8 cellular contexts compared by ENCODE assay signal in the genomic region with DNA sequence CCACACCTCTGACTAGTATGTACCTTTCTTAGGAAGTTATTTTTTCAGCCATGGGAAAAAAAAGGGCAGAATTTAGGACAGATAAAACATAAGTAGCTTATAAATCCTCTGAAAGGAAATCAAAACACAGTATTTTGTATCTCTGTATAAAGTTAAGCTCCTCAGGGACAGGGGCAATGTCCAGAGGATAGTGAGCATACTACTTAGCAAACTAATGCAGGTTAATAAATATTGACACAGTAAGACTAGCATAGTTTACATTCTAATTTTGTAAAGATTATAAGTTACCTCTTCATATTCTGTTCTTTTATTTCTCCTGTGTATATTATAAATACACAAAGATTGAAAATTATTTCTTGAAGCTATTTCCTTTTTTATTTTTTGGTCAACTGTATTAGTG. TPM values are rescaled to one million over a fixed set of nuclear protein-coding genes. Genes with fewer than 3 reads are reported as not detected.
DNase-seq lines count a peak whose midpoint lies in the region; ATAC-seq and TF ChIP-seq lines count a peak whose summit lies in the region.

No MANE protein-coding gene starts in this region.

- no peaks in the 10 kb centered on the region for H3K27me3 Mint-ChIP-seq in activated CD4-positive, alpha-beta T cell treated with anti-CD3 and anti-CD28 coated beads, Interleukin-2, amount 10 ng/mL, durations not matched to agents 7 days and 5 days
- H3K27me3 Mint-ChIP-seq in activated CD8-positive, alpha-beta T cell treated with anti-CD3 and anti-CD28 coated beads for 36 hours = no peaks in the 10 kb centered on the region
- H3K27me3 Mint-ChIP-seq in stimulated activated naive B cell treated with anti-CD40 and anti-IgM and Interleukin-4, amounts not matched to agents 10 μg/mL and 1 μg/mL and 100 μg/mL, for 72 hours = no peaks in the 10 kb centered on the region

- no peak overlapping the region for H3K27ac ChIP-seq in hepatocyte
- H3K27ac ChIP-seq in Peyer's patch = no peak overlapping the region

- H3K36me3 Mint-ChIP-seq in activated CD4-positive, alpha-beta T cell treated with anti-CD3 and anti-CD28 coated beads, Interleukin-2, amount 10 ng/mL, durations not matched to agents 7 days and 5 days (ENCODE audit: low read depth) = peaks cover 20% of the 10 kb centered on the region
- H3K36me3 Mint-ChIP-seq in activated CD8-positive, alpha-beta T cell treated with anti-CD3 and anti-CD28 coated beads for 36 hours (ENCODE audit: low read depth) = peaks cover 19% of the 10 kb centered on the region
- H3K36me3 Mint-ChIP-seq in stimulated activated naive B cell treated with anti-CD40 and anti-IgM and Interleukin-4, amounts not matched to agents 10 μg/mL and 1 μg/mL and 100 μg/mL, for 72 hours = peaks cover 4 to 19% of the 10 kb centered on the region in 2 donors

- no peaks in the 10 kb centered on the region for H3K36me3 ChIP-seq in hepatocyte (replicated peaks; ENCODE audit: insufficient read depth, low read depth)
- peaks cover 0 to 4% (median 0%) of the 10 kb centered on the region in 3 donors for H3K36me3 ChIP-seq in Peyer's patch

- H3K4me1 ChIP-seq in hepatocyte (ENCODE audit: insufficient read depth) (peaks cover 14% of the 10 kb centered on the region), Peyer's patch (peaks cover 0 to 29% (median 5%) of the 10 kb centered on the region in 4 donors)

- no peak overlapping the region for H3K27ac Mint-ChIP-seq in activated CD4-positive, alpha-beta T cell treated with anti-CD3 and anti-CD28 coated beads, Interleukin-2, amount 10 ng/mL, durations not matched to agents 7 days and 5 days
- no peak overlapping the region for H3K27ac Mint-ChIP-seq in activated CD8-positive, alpha-beta T cell treated with anti-CD3 and anti-CD28 coated beads for 36 hours
- H3K27ac Mint-ChIP-seq in stimulated activated naive B cell treated with anti-CD40 and anti-IgM and Interleukin-4, amounts not matched to agents 10 μg/mL and 1 μg/mL and 100 μg/mL, for 72 hours = no peak overlapping the region

- no peak for DNase-seq in activated CD4-positive, alpha-beta T cell treated with anti-CD3 and anti-CD28 coated beads, Interleukin-2, amount 10 ng/mL, durations not matched to agents 7 days and 5 days
- no peak for DNase-seq in activated CD4-positive, alpha-beta T cell treated with anti-CD3 and anti-CD28 coated beads, Interleukin-2, amount 50 U/mL, for 48 hours
- DNase-seq in activated CD8-positive, alpha-beta T cell treated with anti-CD3 and anti-CD28 coated beads for 36 hours = no peak
- DNase-seq in hepatocyte (ENCODE audit: low spot score) (peak; percentile 7), Peyer's patch (no peak)
- no peak for DNase-seq in stimulated activated naive B cell treated with anti-CD40 and anti-IgM and Interleukin-4, amounts not matched to agents 10 μg/mL and 1 μg/mL and 100 μg/mL, for 72 hours

- H3K4me1 Mint-ChIP-seq in activated CD4-positive, alpha-beta T cell treated with anti-CD3 and anti-CD28 coated beads, Interleukin-2, amount 10 ng/mL, durations not matched to agents 7 days and 5 days = peaks cover 43% of the 10 kb centered on the region
- H3K4me1 Mint-ChIP-seq in activated CD8-positive, alpha-beta T cell treated with anti-CD3 and anti-CD28 coated beads for 36 hours (ENCODE audit: low read depth) = peaks cover 45% of the 10 kb centered on the region
- H3K4me1 Mint-ChIP-seq in stimulated activated naive B cell treated with anti-CD40 and anti-IgM and Interleukin-4, amounts not matched to agents 10 μg/mL and 1 μg/mL and 100 μg/mL, for 72 hours = peaks cover 26 to 44% of the 10 kb centered on the region in 2 donors

- POLR2A ChIA-PET in activated CD4-positive, alpha-beta T cell treated with anti-CD3 and anti-CD28 coated beads, Interleukin-2, amount 10 ng/mL, durations not matched to agents 7 days and 5 days (lab: Charles Lee) = no interaction called here
- POLR2A ChIA-PET in activated CD8-positive, alpha-beta T cell treated with anti-CD3 and anti-CD28 coated beads for 36 hours (lab: Charles Lee) = no interaction called here

- H2AFZ ChIP-seq in hepatocyte = no peak overlapping the region

- H3K4me2 ChIP-seq in hepatocyte = peak overlapping the region; percentile 89

- peak overlapping the region; percentile 95 for H3K4me3 Mint-ChIP-seq in activated CD4-positive, alpha-beta T cell treated with anti-CD3 and anti-CD28 coated beads, Interleukin-2, amount 10 ng/mL, durations not matched to agents 7 days and 5 days
- H3K4me3 Mint-ChIP-seq in activated CD8-positive, alpha-beta T cell treated with anti-CD3 and anti-CD28 coated beads for 36 hours = peak overlapping the region; percentile 88
- peak overlapping the region; percentile 90 to 92 for H3K4me3 Mint-ChIP-seq in stimulated activated naive B cell treated with anti-CD40 and anti-IgM and Interleukin-4, amounts not matched to agents 10 μg/mL and 1 μg/mL and 100 μg/mL, for 72 hours

- H3K4me3 ChIP-seq in hepatocyte (peak overlapping the region; percentile 97), Peyer's patch (peak overlapping the region in 2 of 4 donors; percentile 9 to 61)

- no peaks in the 10 kb centered on the region for H3K9me2 ChIP-seq in hepatocyte (replicated peaks; ENCODE audit: insufficient read depth)

- H3K27me3 ChIP-seq in hepatocyte (no peaks in the 10 kb centered on the region), Peyer's patch (no peaks in the 10 kb centered on the region)

- ATAC-seq in activated CD8-positive, alpha-beta T cell treated with anti-CD3 and anti-CD28 coated beads for 36 hours = no peak
- no peak for ATAC-seq in stimulated activated naive B cell treated with anti-CD40 and anti-IgM and Interleukin-4, amounts not matched to agents 10 μg/mL and 1 μg/mL and 100 μg/mL, for 72 hours (replicated peaks)
- ATAC-seq in GM21447 (IDR thresholded peaks at IDR 0.05; ENCODE audit: unreplicated experiment) (no peak), GM18519 (IDR thresholded peaks at IDR 0.05; ENCODE audit: low FRiP score, unreplicated experiment) (no peak)

- CTCF ChIA-PET in activated CD4-positive, alpha-beta T cell treated with anti-CD3 and anti-CD28 coated beads, Interleukin-2, amount 10 ng/mL, durations not matched to agents 7 days and 5 days (lab: Charles Lee) = no interaction called here
- CTCF ChIA-PET in activated CD8-positive, alpha-beta T cell treated with anti-CD3 and anti-CD28 coated beads for 36 hours (lab: Charles Lee) = interaction anchor here (1.4 kb wide), 1 partner anchor 42 kb away, joined by 3 read pairs; no protein-coding TSS in a partner anchor

- no peaks in the 10 kb centered on the region for H3K9me3 ChIP-seq in hepatocyte (ENCODE audit: low read depth)
- H3K9me3 ChIP-seq in Peyer's patch = no peaks in the 10 kb centered on the region

- no peak for TF ChIP-seq CTCF in activated CD8-positive, alpha-beta T cell treated with anti-CD3 and anti-CD28 coated beads for 36 hours (IDR thresholded peaks at IDR 0.05)
- TF ChIP-seq CTCF in hepatocyte (IDR thresholded peaks at IDR 0.05; ENCODE audit: poor library complexity) (no peak), Peyer's patch (IDR thresholded peaks at IDR 0.05) (no peak)

- intact Hi-C loops in activated CD8-positive, alpha-beta T cell treated with anti-CD3 and anti-CD28 coated beads for 36 hours (cut with micrococcal nuclease) = loop anchor here (10.0 kb wide), 1 partner anchor 82 kb away; no protein-coding TSS in a partner anchor

- peaks cover 70% of the 10 kb centered on the region for H3K79me2 ChIP-seq in hepatocyte

- no peak for TF ChIP-seq POLR2A in Peyer's patch (IDR thresholded peaks at IDR 0.05)

- peaks cover 6% of the 10 kb centered on the region for H3K9me3 Mint-ChIP-seq in activated CD4-positive, alpha-beta T cell treated with anti-CD3 and anti-CD28 coated beads, Interleukin-2, amount 10 ng/mL, durations not matched to agents 7 days and 5 days
- H3K9me3 Mint-ChIP-seq in activated CD8-positive, alpha-beta T cell treated with anti-CD3 and anti-CD28 coated beads for 36 hours = no peaks in the 10 kb centered on the region
- no peaks in the 10 kb centered on the region for H3K9me3 Mint-ChIP-seq in stimulated activated naive B cell treated with anti-CD40 and anti-IgM and Interleukin-4, amounts not matched to agents 10 μg/mL and 1 μg/mL and 100 μg/mL, for 72 hours

- peaks cover 61% of the 10 kb centered on the region for H4K20me1 ChIP-seq in hepatocyte (ENCODE audit: insufficient read depth, poor library complexity, severe bottlenecking)

RNA-seq across cellular contexts. Expression of a gene that starts 2.1 kb away (rescaled TPM):
- 10 to 100 TPM; 80.9 to 93.0 TPM for total RNA-seq in activated CD4-positive, alpha-beta T cell treated with anti-CD3 and anti-CD28 coated beads, Interleukin-2, amount 10 ng/mL, durations not matched to agents 7 days and 5 days
- total RNA-seq in activated CD8-positive, alpha-beta T cell treated with anti-CD3 and anti-CD28 coated beads for 36 hours = 100 to 1,000 TPM; 102 to 110 TPM
- 81.8 and 96.7 TPM in 2 replicates for total RNA-seq in hepatocyte
- polyA plus RNA-seq in hepatocyte = 60.3 and 85.5 TPM in 2 replicates
- 100 to 1,000 TPM in 2 of 4 donors, 10 to 100 TPM in 2; 52.9 to 106 (median 95.2) TPM for total RNA-seq in Peyer's patch
